ENCODE assay signal across 16 cellular contexts in the genomic region with DNA sequence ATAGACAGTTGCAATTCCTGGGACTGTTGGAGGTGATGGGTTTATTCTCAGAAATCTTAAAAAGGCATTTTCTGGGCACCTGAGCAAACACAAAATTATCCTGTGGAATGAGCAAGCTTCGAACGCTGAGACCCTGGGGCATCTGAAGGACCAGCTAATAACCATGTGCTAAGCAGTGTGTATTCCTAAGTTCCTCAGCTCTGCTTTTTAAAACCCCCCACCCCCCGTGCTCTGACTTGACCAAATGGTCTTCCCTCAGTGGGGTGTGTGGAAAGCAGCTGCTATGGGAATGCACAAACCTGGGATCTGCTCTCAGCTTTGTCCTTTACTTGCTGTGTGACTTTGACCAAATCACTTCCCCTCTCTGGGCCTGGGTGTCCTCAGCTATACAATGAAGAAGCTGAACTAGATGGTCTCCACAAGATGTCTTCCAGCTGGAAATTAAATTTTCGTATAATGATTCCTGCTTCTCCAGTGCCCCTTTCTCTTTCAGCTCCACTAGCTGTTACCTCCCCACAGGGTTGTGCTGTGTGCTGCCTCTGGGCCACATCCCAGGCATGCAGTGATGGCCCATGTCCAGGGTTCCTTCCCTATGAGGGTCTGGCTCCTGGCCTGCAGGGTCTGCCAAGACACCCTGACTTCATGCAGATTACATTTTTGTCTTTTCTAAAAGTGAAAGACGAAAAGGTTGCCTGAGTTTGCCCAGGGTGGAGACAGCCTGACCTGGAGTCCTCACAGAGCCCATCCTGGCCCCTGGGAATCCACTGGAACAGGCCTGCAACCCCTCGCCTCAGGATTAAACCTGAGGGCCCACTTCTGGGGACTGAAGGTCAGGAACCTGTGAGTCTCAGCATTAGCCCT. TPM values are rescaled to one million over a fixed set of nuclear protein-coding genes. Genes with fewer than 3 reads are reported as not detected.
DNase-seq lines count a peak whose midpoint lies in the region; ATAC-seq and TF ChIP-seq lines count a peak whose summit lies in the region.
"Had no signal": no experiment of that assay in that cellular context is flagged by ENCODE, and none has a peak within 500 bp of the region (broad histone marks: within the 10 kb centered on the region; RNA-seq: fewer than 3 reads in every experiment).

No MANE protein-coding gene starts in this region.

- H3K4me3 ChIP-seq in MG63 = no peak overlapping the region
- no peak overlapping the region for H3K4me3 ChIP-seq in heart right ventricle
- no peak overlapping the region for H3K4me3 ChIP-seq in ovary
- H3K4me3 ChIP-seq: prostate gland had no signal

- H3K27ac ChIP-seq in heart right ventricle (peak overlapping the region in 1 of 10 donors; percentile 22), ovary (no peak overlapping the region)
- H3K27ac ChIP-seq: brain microvascular endothelial cell, prostate gland had no signal

- peaks cover 2% of the 10 kb centered on the region for H3K27me3 ChIP-seq in MG63
- no peaks in the 10 kb centered on the region for H3K27me3 ChIP-seq in heart right ventricle
- H3K27me3 ChIP-seq in ovary = no peaks in the 10 kb centered on the region
- H3K27me3 ChIP-seq: brain microvascular endothelial cell had no signal

- no peak overlapping the region for H3K27ac Mint-ChIP-seq in activated CD4-positive, alpha-beta T cell treated with anti-CD3 and anti-CD28 coated beads for 36 hours
- H3K27ac Mint-ChIP-seq: activated CD4-positive, alpha-beta T cell treated with anti-CD3 and anti-CD28 coated beads, Interleukin-2, amount 10 ng/mL, durations not matched to agents 24 days and 14 days; CD4-positive, CD25-positive, alpha-beta regulatory T cell; stimulated activated memory B cell treated with anti-CD40 and anti-IgM and Interleukin-4, amounts not matched to agents 10 μg/mL and 1 μg/mL and 100 μg/mL, for 72 hours had no signal

- H3K27me3 Mint-ChIP-seq in activated CD4-positive, alpha-beta T cell treated with anti-CD3 and anti-CD28 coated beads for 36 hours = no peaks in the 10 kb centered on the region

- H3K36me3 ChIP-seq in MG63 (no peaks in the 10 kb centered on the region), heart right ventricle (no peaks in the 10 kb centered on the region), ovary (no peaks in the 10 kb centered on the region)
- H3K36me3 ChIP-seq: brain microvascular endothelial cell, prostate gland had no signal

- no peaks in the 10 kb centered on the region for H3K9me3 ChIP-seq in MG63
- H3K9me3 ChIP-seq in heart right ventricle = no peaks in the 10 kb centered on the region
- H3K9me3 ChIP-seq in ovary = no peaks in the 10 kb centered on the region
- H3K9me3 ChIP-seq: prostate gland had no signal

- TF ChIP-seq CTCF in heart right ventricle (IDR thresholded peaks at IDR 0.05) (no peak), ovary (IDR thresholded peaks at IDR 0.05) (no peak)

- peaks cover 0 to 8% (median 4%) of the 10 kb centered on the region in 9 donors for H3K4me1 ChIP-seq in heart right ventricle
- H3K4me1 ChIP-seq in ovary (ENCODE audit: insufficient read depth) = no peaks in the 10 kb centered on the region
- H3K4me1 ChIP-seq: prostate gland had no signal

- H3K36me3 Mint-ChIP-seq in activated CD4-positive, alpha-beta T cell treated with anti-CD3 and anti-CD28 coated beads for 36 hours (ENCODE audit: low read depth) = no peaks in the 10 kb centered on the region
- H3K36me3 Mint-ChIP-seq: CD4-positive, CD25-positive, alpha-beta regulatory T cell; stimulated activated memory B cell treated with anti-CD40 and anti-IgM and Interleukin-4, amounts not matched to agents 10 μg/mL and 1 μg/mL and 100 μg/mL, for 72 hours had no signal

- H3K9me3 Mint-ChIP-seq in activated CD4-positive, alpha-beta T cell treated with anti-CD3 and anti-CD28 coated beads for 36 hours (ENCODE audit: low read depth) = no peaks in the 10 kb centered on the region
- H3K9me3 Mint-ChIP-seq: activated CD4-positive, alpha-beta T cell treated with anti-CD3 and anti-CD28 coated beads, Interleukin-2, amount 10 ng/mL, durations not matched to agents 24 days and 14 days; CD4-positive, CD25-positive, alpha-beta regulatory T cell; stimulated activated memory B cell treated with anti-CD40 and anti-IgM and Interleukin-4, amounts not matched to agents 10 μg/mL and 1 μg/mL and 100 μg/mL, for 72 hours had no signal

- CTCF ChIA-PET in activated CD4-positive, alpha-beta T cell treated with anti-CD3 and anti-CD28 coated beads for 36 hours (lab: Charles Lee) = interaction anchor here (0.6 to 7.3 kb wide), 47 partner anchors 8 to 600 kb away, joined by 3 to 90 read pairs (median 6); a partner anchor contains a TSS

- no peak for DNase-seq in activated CD4-positive, alpha-beta T cell treated with anti-CD3 and anti-CD28 coated beads for 36 hours
- no peak for DNase-seq in activated CD4-positive, alpha-beta T cell treated with anti-CD3 and anti-CD28 coated beads for 48 hours
- DNase-seq in MG63 = peak; percentile 19
- DNase-seq in heart right ventricle = no peak
- peak in 4 of 5 donors; percentile 30 to 69 (median 35) for DNase-seq in ovary
- no peak for DNase-seq in NCI-H1694 (lab: John Stamatoyannopoulos, UW)
- no peak for DNase-seq in stimulated activated naive CD4-positive, alpha-beta T cell (lab: John Stamatoyannopoulos, UW)
- no peak for DNase-seq in activated CD4-positive, alpha-beta T cell treated with anti-CD3 and anti-CD28 coated beads for 1 hour
- DNase-seq: NCI-H1436 treated with DMSO at 0.1 percent for 48 hours, SIG-M5 had no signal

- POLR2A ChIA-PET in activated CD4-positive, alpha-beta T cell treated with anti-CD3 and anti-CD28 coated beads for 36 hours (lab: Charles Lee) = interaction anchor here (0.7 kb wide), 1 partner anchor 44 kb away, joined by 3 read pairs; no protein-coding TSS in a partner anchor

- ATAC-seq in activated CD4-positive, alpha-beta T cell treated with anti-CD3 and anti-CD28 coated beads for 36 hours = peak; percentile 49
- ATAC-seq in heart right ventricle = peak; percentile 37 to 71 (median 63)

- no peak for TF ChIP-seq EP300 in ovary (IDR thresholded peaks at IDR 0.05)

- H3K4me1 Mint-ChIP-seq in activated CD4-positive, alpha-beta T cell treated with anti-CD3 and anti-CD28 coated beads for 36 hours = no peaks in the 10 kb centered on the region
- H3K4me1 Mint-ChIP-seq: stimulated activated memory B cell treated with anti-CD40 and anti-IgM and Interleukin-4, amounts not matched to agents 10 μg/mL and 1 μg/mL and 100 μg/mL, for 72 hours had no signal

- H3K4me3 Mint-ChIP-seq in activated CD4-positive, alpha-beta T cell treated with anti-CD3 and anti-CD28 coated beads for 36 hours = no peak overlapping the region
- H3K4me3 Mint-ChIP-seq: activated CD4-positive, alpha-beta T cell treated with anti-CD3 and anti-CD28 coated beads, Interleukin-2, amount 10 ng/mL, durations not matched to agents 24 days and 14 days; CD4-positive, CD25-positive, alpha-beta regulatory T cell; stimulated activated memory B cell treated with anti-CD40 and anti-IgM and Interleukin-4, amounts not matched to agents 10 μg/mL and 1 μg/mL and 100 μg/mL, for 72 hours had no signal

- 72 to 77% methylated on average over 6 of the region's 6 CpGs for WGBS in heart right ventricle, 2 donors
- WGBS in ovary, 3 donors = 70 to 74% (median 71%) methylated on average over 6 of the region's 6 CpGs

- TF ChIP-seq POLR2A in ovary (IDR thresholded peaks at IDR 0.05) = no peak

- intact Hi-C loops in activated CD4-positive, alpha-beta T cell treated with anti-CD3 and anti-CD28 coated beads for 36 hours (cut with DNase I, micrococcal nuclease) = loop anchor here (1.0 to 5.0 kb wide), 5 partner anchors 91 to 466 kb away; a partner anchor contains a TSS
- intact Hi-C loops in heart right ventricle (cut with DNase I) = loop anchor here (2.0 to 10.0 kb wide), 11 partner anchors 76 to 466 kb away; no protein-coding TSS in a partner anchor
- intact Hi-C loops in ovary (cut with DNase I) = loop anchor here (5.0 to 10.0 kb wide), 3 partner anchors 128 to 468 kb away; no protein-coding TSS in a partner anchor

RNA-seq across cellular contexts. Expression of a gene that starts 14.9 kb away (rescaled TPM):
- total RNA-seq in activated CD4-positive, alpha-beta T cell treated with anti-CD3 and anti-CD28 coated beads for 36 hours = 100 to 1,000 TPM; 149 TPM
- 2.5 TPM in 1 of 2 replicates, not detected in the other for total RNA-seq in MG63 (2014; rRNA removed; shearing (Covaris generic); ENCODE audit: low replicate concordance)
- total RNA-seq in heart right ventricle (1 to 10 TPM in 2 of 10 donors, under 1 TPM in 7, not detected in 1; 0.31 to 6.5 (median 0.74) TPM), ovary (1 to 10 TPM in 2 of 7 donors, under 1 TPM in 5; 0.32 to 1.6 (median 0.43) TPM)
- polyA plus RNA-seq in heart right ventricle (under 1 TPM; 0.39 to 0.66 TPM), ovary (1 to 10 TPM in 1 of 2 donors, under 1 TPM in 1; 0.64 to 3.3 TPM)
- total RNA-seq: A172 had no signal

RNA-seq across cellular contexts. Expression of a gene that starts 20.4 kb away (rescaled TPM):
- 1 to 10 TPM; 8.8 to 9.4 TPM for total RNA-seq in activated CD4-positive, alpha-beta T cell treated with anti-CD3 and anti-CD28 coated beads for 36 hours
- total RNA-seq in MG63 (2014; rRNA removed; shearing (Covaris generic); ENCODE audit: low replicate concordance) = 60.7 and 65.3 TPM in 2 replicates
- total RNA-seq in heart right ventricle (100 to 1,000 TPM in 1 of 10 donors, 10 to 100 TPM in 9; 56.9 to 113 (median 76.7) TPM), ovary (100 to 1,000 TPM in 3 of 7 donors, 10 to 100 TPM in 4; 82.2 to 151 (median 96.8) TPM)
- polyA plus RNA-seq in heart right ventricle (10 to 100 TPM; 30.5 to 35.2 TPM), ovary (100 to 1,000 TPM in 1 of 2 donors, 10 to 100 TPM in 1; 94.1 to 203 TPM)

Comparison
In these comparisons a context has a peak if more than half of its experiments do, and no peak if none do; other contexts are left out.
1. DNase-seq: peak in MG63 (single experiment) and ovary (4 of 5); none in activated CD4-positive, alpha-beta T cell treated with anti-CD3 and anti-CD28 coated beads for 36 hours (single experiment), activated CD4-positive, alpha-beta T cell treated with anti-CD3 and anti-CD28 coated beads for 48 hours (single experiment), heart right ventricle (0 of 2), NCI-H1694 (single experiment), stimulated activated naive CD4-positive, alpha-beta T cell (0 of 6) and activated CD4-positive, alpha-beta T cell treated with anti-CD3 and anti-CD28 coated beads for 1 hour (single experiment).
2. RNA of a gene that starts 14.9 kb away (total RNA-seq): 149 TPM in activated CD4-positive, alpha-beta T cell treated with anti-CD3 and anti-CD28 coated beads for 36 hours; 0.31 to 6.5 TPM in heart right ventricle, 0.32 to 1.6 TPM in ovary and 2.5 TPM in MG63; every median in the first group is over 10 times any median in the second.